ENCODE assay signal across 28 cellular contexts in the genomic region with DNA sequence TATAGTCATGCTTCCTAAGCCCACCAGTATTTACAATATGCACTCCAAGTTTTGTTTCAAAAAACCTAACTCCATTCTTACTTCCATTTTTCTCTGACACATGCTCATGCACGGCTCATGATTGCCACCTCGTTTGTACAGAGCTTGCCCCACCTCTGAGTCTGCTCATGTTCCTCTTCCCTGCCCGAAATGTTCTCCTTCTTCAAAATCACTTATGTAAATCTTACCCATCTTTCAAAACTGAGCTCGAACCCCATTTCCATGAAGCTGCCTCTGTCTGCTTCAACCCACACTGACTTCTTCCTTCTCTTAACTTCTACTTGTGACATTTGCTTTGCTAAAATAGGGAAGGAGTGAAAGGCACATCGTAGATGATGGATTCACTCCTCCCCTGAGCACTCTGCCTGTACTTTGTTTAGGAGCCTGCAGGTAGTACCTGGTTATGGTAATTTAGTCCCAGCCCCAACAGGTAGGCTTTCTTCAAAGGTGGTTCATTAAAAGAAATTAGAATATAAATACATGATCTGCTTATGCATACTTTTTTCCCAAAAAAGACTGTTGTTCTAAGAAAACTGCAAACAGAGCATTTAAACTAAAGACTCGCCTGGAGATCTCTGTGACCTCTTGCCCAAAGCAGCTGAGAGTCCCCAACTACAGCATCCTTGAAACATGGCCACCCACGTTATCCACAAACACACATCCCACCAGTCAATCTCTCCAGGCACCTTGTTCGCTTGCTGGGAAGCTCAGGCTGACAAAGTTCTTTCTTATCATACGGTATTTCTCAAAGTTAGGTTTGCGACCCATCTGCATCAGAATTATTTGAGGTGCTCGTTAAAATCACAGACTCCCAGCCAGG.
"Had no signal": no experiment of that assay in that cellular context is flagged by ENCODE, and none has a peak within 500 bp of the region (broad histone marks: within the 10 kb centered on the region; RNA-seq: fewer than 3 reads in every experiment).

No MANE protein-coding gene starts in this region.

- DNase-seq: activated B cell treated with CpG ODN at 0.5 μM for 24 hours; activated CD4-positive, alpha-beta T cell treated with anti-CD3 and anti-CD28 coated beads for 1 hour; activated CD4-positive, alpha-beta T cell treated with anti-CD3 and anti-CD28 coated beads, Interleukin-2, amount 10 ng/mL, durations not matched to agents 7 days and 5 days; activated CD8-positive, alpha-beta memory T cell treated with anti-CD3 and anti-CD28 coated beads, Interleukin-2, amount 50 U/mL, for 4 hours; activated CD8-positive, alpha-beta T cell treated with anti-CD3 and anti-CD28 coated beads for 36 hours; activated gamma-delta T cell treated with Interleukin-2 at 50 U/mL for 16 hours; activated naive CD4-positive, alpha-beta T cell treated with anti-CD3 and anti-CD28 coated beads, Interleukin-2, amount 10 ng/mL, durations not matched to agents 7 days and 5 days; activated naive CD8-positive, alpha-beta T cell treated with anti-CD3 and anti-CD28 coated beads for 36 hours; activated T-cell treated with anti-CD3 and anti-CD28 coated beads, Interleukin-2, amount 50 U/mL, for 72 hours; brain microvascular endothelial cell; cerebellar nuclear complex; NCI-H1092 treated with DMSO at 0.1 percent for 48 hours; NCI-H1417 treated with DMSO at 0.1 percent for 48 hours; NCI-H1694; NCI-H2029; NCI-H2107; NCI-H345; NCI-H510A treated with DMSO at 0.1 percent for 48 hours; NCI-H69; RPMI8226; T-helper 17 cell; T-helper 9 cell had no signal

- H3K27ac ChIP-seq: brain microvascular endothelial cell, cardiac muscle cell, KMS-11, SK-N-MC had no signal

- H3K4me3 Mint-ChIP-seq: activated B cell treated with CpG ODN at 0.5 μM for 24 hours; activated CD4-positive, alpha-beta T cell treated with anti-CD3 and anti-CD28 coated beads, Interleukin-2, amount 10 ng/mL, durations not matched to agents 7 days and 5 days; activated CD8-positive, alpha-beta T cell treated with anti-CD3 and anti-CD28 coated beads for 36 hours; activated naive CD4-positive, alpha-beta T cell treated with anti-CD3 and anti-CD28 coated beads, Interleukin-2, amount 10 ng/mL, durations not matched to agents 7 days and 5 days; activated naive CD8-positive, alpha-beta T cell treated with anti-CD3 and anti-CD28 coated beads for 36 hours; activated T-cell treated with anti-CD3 and anti-CD28 coated beads, Interleukin-2, amount 50 U/mL, for 72 hours; T-helper 17 cell had no signal

- H3K36me3 ChIP-seq: brain microvascular endothelial cell, cardiac muscle cell had no signal

- H3K27ac Mint-ChIP-seq: activated B cell treated with CpG ODN at 0.5 μM for 24 hours; activated CD4-positive, alpha-beta T cell treated with anti-CD3 and anti-CD28 coated beads, Interleukin-2, amount 10 ng/mL, durations not matched to agents 7 days and 5 days; activated CD8-positive, alpha-beta T cell treated with anti-CD3 and anti-CD28 coated beads for 36 hours; activated naive CD4-positive, alpha-beta T cell treated with anti-CD3 and anti-CD28 coated beads, Interleukin-2, amount 10 ng/mL, durations not matched to agents 7 days and 5 days; activated naive CD8-positive, alpha-beta T cell treated with anti-CD3 and anti-CD28 coated beads for 36 hours; activated T-cell treated with anti-CD3 and anti-CD28 coated beads, Interleukin-2, amount 50 U/mL, for 72 hours; activated T-helper 2 cell treated with anti-CD3 and anti-CD28 coated beads, Interferon-gamma antibody, Interleukin-2, Interleukin-4, amounts not matched to agents 10 μg/mL and 5 μg/mL and 100 μg/mL, durations not matched to agents 14 hours and 24 hours and 36 hours; T-helper 17 cell had no signal

- H3K9ac ChIP-seq: KMS-11 had no signal

- H3K4me3 ChIP-seq: cardiac muscle cell, SK-N-MC had no signal

- H3K9me3 Mint-ChIP-seq: activated B cell treated with CpG ODN at 0.5 μM for 24 hours; activated CD4-positive, alpha-beta T cell treated with anti-CD3 and anti-CD28 coated beads, Interleukin-2, amount 10 ng/mL, durations not matched to agents 7 days and 5 days; activated CD8-positive, alpha-beta T cell treated with anti-CD3 and anti-CD28 coated beads for 36 hours; activated naive CD4-positive, alpha-beta T cell treated with anti-CD3 and anti-CD28 coated beads, Interleukin-2, amount 10 ng/mL, durations not matched to agents 7 days and 5 days; activated naive CD8-positive, alpha-beta T cell treated with anti-CD3 and anti-CD28 coated beads for 36 hours; activated T-cell treated with anti-CD3 and anti-CD28 coated beads, Interleukin-2, amount 50 U/mL, for 72 hours; activated T-helper 2 cell treated with anti-CD3 and anti-CD28 coated beads, Interferon-gamma antibody, Interleukin-2, Interleukin-4, amounts not matched to agents 10 μg/mL and 5 μg/mL and 100 μg/mL, durations not matched to agents 14 hours and 24 hours and 36 hours had no signal

- H3K4me2 ChIP-seq: KMS-11 had no signal

- H3K27me3 ChIP-seq: brain microvascular endothelial cell, cardiac muscle cell had no signal

- ATAC-seq: activated CD8-positive, alpha-beta T cell treated with anti-CD3 and anti-CD28 coated beads for 36 hours; activated T-cell treated with anti-CD3 and anti-CD28 coated beads, Interleukin-2, amount 50 U/mL, for 72 hours; Panc1; Right ventricle myocardium inferior; T-helper 17 cell had no signal

- H3K4me1 Mint-ChIP-seq: activated B cell treated with CpG ODN at 0.5 μM for 24 hours; activated CD4-positive, alpha-beta T cell treated with anti-CD3 and anti-CD28 coated beads, Interleukin-2, amount 10 ng/mL, durations not matched to agents 7 days and 5 days; activated naive CD4-positive, alpha-beta T cell treated with anti-CD3 and anti-CD28 coated beads, Interleukin-2, amount 10 ng/mL, durations not matched to agents 7 days and 5 days; activated naive CD8-positive, alpha-beta T cell treated with anti-CD3 and anti-CD28 coated beads for 36 hours had no signal
